Comparison of ENCODE assay signal across 1 cellular context in genomic region chr6:166520905-166521834, GRCh38.
TF ChIP-seq lines count a peak whose summit lies in the region.

No MANE protein-coding gene starts in this region.

TF ChIP-seq in IMR-90, 13 proteins besides CTCF, POLR2A, EP300 and RAD21 (continued from another document):
- no peak for TF ChIP-seq CHD1 (IDR thresholded peaks at IDR 0.05; ENCODE audit: low read depth, low read length)
- no peak for TF ChIP-seq ELK1 (IDR thresholded peaks at IDR 0.05; ENCODE audit: borderline replicate concordance, low read depth, low read length)
- TF ChIP-seq BHLHE40 (IDR thresholded peaks at IDR 0.05; ENCODE audit: low read depth, low read length): no peak
